In the genomic region with DNA sequence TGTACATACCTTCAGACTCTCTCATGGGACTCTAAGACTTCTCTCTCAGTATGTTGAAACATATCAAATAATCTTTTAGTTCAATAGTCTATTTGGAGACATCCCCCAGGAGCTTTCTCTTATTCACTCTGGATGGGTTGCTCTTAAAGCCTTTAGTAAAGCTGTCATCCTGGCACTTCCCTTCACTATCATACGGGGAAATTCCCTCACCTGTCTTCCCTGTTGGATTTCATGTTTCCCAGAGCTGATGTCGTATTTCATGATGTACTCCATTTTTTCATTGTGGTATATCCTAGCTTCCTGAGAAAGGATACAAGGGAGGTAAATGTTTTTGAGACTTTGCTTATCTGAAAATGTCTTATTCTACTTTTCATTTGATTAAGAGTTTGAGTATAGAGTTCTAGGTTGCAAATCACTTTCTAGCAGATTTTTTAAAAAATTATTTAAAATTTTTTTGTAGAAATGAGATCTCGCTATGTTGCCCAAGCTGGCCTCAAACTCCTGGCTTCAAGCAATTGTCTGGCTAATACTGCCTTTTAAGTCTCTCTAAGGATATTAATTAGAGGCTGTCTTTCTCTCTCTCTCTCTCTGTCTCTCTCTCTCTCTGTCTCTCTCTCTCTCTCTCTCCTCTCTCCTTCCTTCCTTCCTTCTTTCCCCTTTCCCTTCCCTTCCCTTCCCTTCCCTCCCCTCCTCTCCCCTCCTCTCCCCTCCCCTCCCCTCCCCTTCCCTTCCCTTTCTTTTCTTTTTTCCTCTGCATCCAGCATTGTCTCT, we compare ENCODE assay signal across 16 cellular contexts. TPM values are rescaled to one million over a fixed set of nuclear protein-coding genes. Genes with fewer than 3 reads are reported as not detected.
DNase-seq lines count a peak whose midpoint lies in the region; ATAC-seq and TF ChIP-seq lines count a peak whose summit lies in the region.
"Had no signal": no experiment of that assay in that cellular context is flagged by ENCODE, and none has a peak within 500 bp of the region (broad histone marks: within the 10 kb centered on the region; RNA-seq: fewer than 3 reads in every experiment).

No MANE protein-coding gene starts in this region.

- no peak overlapping the region for H3K4me3 ChIP-seq in Panc1 (ENCODE audit: low read depth in 2 of 2, low read length in 2 of 2)
- H3K4me3 ChIP-seq in mammary epithelial cell (replicated peaks in 1 of 3; ENCODE audit: insufficient read depth in 1 of 3, low read depth in 2 of 3, low read length in 3 of 3) = no peak overlapping the region
- H3K4me3 ChIP-seq in trophoblast cell (ENCODE audit: low read depth, low read length) = no peak overlapping the region
- H3K4me3 ChIP-seq in WERI-Rb-1 (ENCODE audit: low read depth, low read length) = no peak overlapping the region

- no peak overlapping the region for H3K18ac ChIP-seq in trophoblast cell (ENCODE audit: low read length)

- no peak for DNase-seq in activated CD4-positive, alpha-beta T cell treated with anti-CD3 and anti-CD28 coated beads, Interleukin-2, amount 10 ng/mL, durations not matched to agents 7 days and 5 days
- DNase-seq in activated CD4-positive, alpha-beta T cell treated with anti-CD3 and anti-CD28 coated beads for 1 hour = no peak
- no peak for DNase-seq in Panc1 (ENCODE audit: low read depth, low spot score)
- DNase-seq in mammary epithelial cell = peak; percentile 76
- DNase-seq in trophoblast cell = no peak
- DNase-seq in NCI-H2196 (lab: John Stamatoyannopoulos, UW; ENCODE audit: unreplicated experiment) = no peak
- no peak for DNase-seq in NCI-H2171 treated with DMSO at 0.1 percent for 48 hours (lab: John Stamatoyannopoulos, UW)
- no peak for DNase-seq in WERI-Rb-1
- DNase-seq: ACHN; COR-L47; effector CD4-positive, alpha-beta T cell; NCI-H1092; NCI-H446 treated with DMSO at 0.1 percent for 48 hours; nephron progenitor cell; SK-N-SH had no signal

- H3K4me1 Mint-ChIP-seq in activated CD4-positive, alpha-beta T cell treated with anti-CD3 and anti-CD28 coated beads, Interleukin-2, amount 10 ng/mL, durations not matched to agents 7 days and 5 days = peaks cover 82% of the 10 kb centered on the region

- TF ChIP-seq CTCF in Panc1 (IDR thresholded peaks at IDR 0.05) (no peak), mammary epithelial cell (conservative IDR thresholded peaks at IDR 0.05 in 1 of 2, IDR thresholded peaks at IDR 0.05 in 1 of 2; ENCODE audit: extremely low read depth in 1 of 2, insufficient read depth in 1 of 2, low read depth in 1 of 2, low read length in 2 of 2) (no peak), WERI-Rb-1 (IDR thresholded peaks at IDR 0.05; ENCODE audit: low read depth, low read length) (no peak)

- POLR2A ChIA-PET in activated CD4-positive, alpha-beta T cell treated with anti-CD3 and anti-CD28 coated beads, Interleukin-2, amount 10 ng/mL, durations not matched to agents 7 days and 5 days (lab: Charles Lee) = interaction anchor here (0.6 to 1.5 kb wide), 2 partner anchors 11 to 18 kb away, joined by 3 read pairs; no protein-coding TSS in a partner anchor
- POLR2A ChIA-PET in Panc1 (lab: Charles Lee) = interaction anchor here (0.6 to 0.7 kb wide), 3 partner anchors 71 to 268 kb away, joined by 9 to 12 read pairs (median 9); no protein-coding TSS in a partner anchor

- no peak overlapping the region for H2BK5ac ChIP-seq in trophoblast cell (ENCODE audit: low read depth, low read length, poor library complexity)

- H3K4me1 ChIP-seq in Panc1 (ENCODE audit: control insufficient read depth, insufficient read depth, low read length) = peaks cover 91% of the 10 kb centered on the region
- H3K4me1 ChIP-seq in mammary epithelial cell (ENCODE audit: insufficient read depth, low read length) = peaks cover 71% of the 10 kb centered on the region
- H3K4me1 ChIP-seq in trophoblast cell (ENCODE audit: control insufficient read depth in 1 of 2, insufficient read depth in 2 of 2, low read length in 2 of 2) = peaks cover 24 to 31% of the 10 kb centered on the region in 2 experiments

- H3K27ac ChIP-seq in Panc1 (ENCODE audit: low read length) (peak overlapping the region; percentile 97), mammary epithelial cell (ENCODE audit: insufficient read depth, low read depth, low read length) (peak overlapping the region; percentile 93), trophoblast cell (ENCODE audit: low read depth, low read length) (no peak overlapping the region), WERI-Rb-1 (no peak overlapping the region)

- H4K91ac ChIP-seq in trophoblast cell (ENCODE audit: low read depth, low read length) = no peak overlapping the region

- H3K14ac ChIP-seq in trophoblast cell (ENCODE audit: low read length) = no peak overlapping the region

- peaks cover 24% of the 10 kb centered on the region for H3K79me1 ChIP-seq in trophoblast cell (ENCODE audit: low read length)

- no peaks in the 10 kb centered on the region for H3K27me3 Mint-ChIP-seq in activated CD4-positive, alpha-beta T cell treated with anti-CD3 and anti-CD28 coated beads, Interleukin-2, amount 10 ng/mL, durations not matched to agents 7 days and 5 days
- H3K27me3 Mint-ChIP-seq: IgD-negative memory B cell had no signal

- H4K12ac ChIP-seq in trophoblast cell (ENCODE audit: low read depth, low read length) = no peak overlapping the region

- no peak overlapping the region for H2AK5ac ChIP-seq in trophoblast cell (ENCODE audit: low read length)

- no peaks in the 10 kb centered on the region for H4K20me1 ChIP-seq in mammary epithelial cell (ENCODE audit: insufficient read depth, low read length)

- ATAC-seq in Panc1 = no peak

- dilution Hi-C loops in mammary epithelial cell (cut with HindIII; ENCODE audit: low sequenced_read_pairs) = no loop called here

- WGBS in mammary epithelial cell (ENCODE audit: low coverage, missing lambda C conversion rate) = 63% methylated on average over 3 of the region's 3 CpGs
- WGBS in trophoblast cell (ENCODE audit: extremely low coverage, insufficient coverage, insufficient read length) = no CpG with 5 or more reads among the region's 3 CpGs

- peak overlapping the region; percentile 67 for H3K27ac Mint-ChIP-seq in activated CD4-positive, alpha-beta T cell treated with anti-CD3 and anti-CD28 coated beads, Interleukin-2, amount 10 ng/mL, durations not matched to agents 7 days and 5 days

- H4K8ac ChIP-seq in trophoblast cell (ENCODE audit: low read depth, low read length) = no peak overlapping the region

- no peak overlapping the region for H2BK120ac ChIP-seq in trophoblast cell (ENCODE audit: insufficient read depth, low read length, poor library complexity)

- H3K36me3 Mint-ChIP-seq in activated CD4-positive, alpha-beta T cell treated with anti-CD3 and anti-CD28 coated beads, Interleukin-2, amount 10 ng/mL, durations not matched to agents 7 days and 5 days (ENCODE audit: low read depth) = peaks cover 2% of the 10 kb centered on the region
- H3K36me3 Mint-ChIP-seq: IgD-negative memory B cell had no signal

- peak overlapping the region; percentile 75 for H3K4ac ChIP-seq in trophoblast cell (ENCODE audit: low read depth, low read length)

- H3K4me2 ChIP-seq in mammary epithelial cell (ENCODE audit: insufficient read depth, low read depth, low read length) (no peak overlapping the region), trophoblast cell (ENCODE audit: low read length) (no peak overlapping the region)
- H3K4me2 ChIP-seq: SK-N-SH had no signal

- H3K79me2 ChIP-seq in mammary epithelial cell (ENCODE audit: insufficient read depth, low read length) (peaks cover 85% of the 10 kb centered on the region), trophoblast cell (ENCODE audit: control insufficient read depth, insufficient read depth, low read length, poor library complexity) (peaks cover 19% of the 10 kb centered on the region)

- no peak overlapping the region for H3K4me3 Mint-ChIP-seq in activated CD4-positive, alpha-beta T cell treated with anti-CD3 and anti-CD28 coated beads, Interleukin-2, amount 10 ng/mL, durations not matched to agents 7 days and 5 days
- H3K4me3 Mint-ChIP-seq: IgD-negative memory B cell, nephron progenitor cell had no signal

- no peak overlapping the region for H2BK12ac ChIP-seq in trophoblast cell (ENCODE audit: low read length)

- H3K9me3 ChIP-seq in Panc1 (ENCODE audit: control insufficient read depth, insufficient read depth, low read depth, low read length) = no peaks in the 10 kb centered on the region; the same call in 1 of the 2 replicates
- no peaks in the 10 kb centered on the region for H3K9me3 ChIP-seq in mammary epithelial cell (replicated peaks; ENCODE audit: insufficient read depth, low read length)
- H3K9me3 ChIP-seq in trophoblast cell (ENCODE audit: insufficient read depth, low read depth, low read length) = no peaks in the 10 kb centered on the region
- H3K9me3 ChIP-seq in WERI-Rb-1 (ENCODE audit: severe bottlenecking) = no peaks in the 10 kb centered on the region
- H3K9me3 ChIP-seq: SK-N-SH had no signal

- CTCF ChIA-PET in activated CD4-positive, alpha-beta T cell treated with anti-CD3 and anti-CD28 coated beads, Interleukin-2, amount 10 ng/mL, durations not matched to agents 7 days and 5 days (lab: Charles Lee) = interaction anchor here (2.1 to 3.0 kb wide), 2 partner anchors 10 to 56 kb away, joined by 4 to 9 read pairs; no protein-coding TSS in a partner anchor
- CTCF ChIA-PET in Panc1 (lab: Charles Lee) = interaction anchor here (1.4 kb wide), 1 partner anchor 10 kb away, joined by 3 read pairs; no protein-coding TSS in a partner anchor
- CTCF ChIA-PET in mammary epithelial cell (lab: Charles Lee; ENCODE audit: low non-redundant PET) = interaction anchor here (0.6 kb wide), 1 partner anchor 85 kb away, joined by 4 read pairs; no protein-coding TSS in a partner anchor

- H3K9me3 Mint-ChIP-seq in activated CD4-positive, alpha-beta T cell treated with anti-CD3 and anti-CD28 coated beads, Interleukin-2, amount 10 ng/mL, durations not matched to agents 7 days and 5 days = no peaks in the 10 kb centered on the region
- H3K9me3 Mint-ChIP-seq: IgD-negative memory B cell had no signal

- no peak overlapping the region for H3K23ac ChIP-seq in trophoblast cell (ENCODE audit: low read length)

- H2AFZ ChIP-seq in mammary epithelial cell (ENCODE audit: low read depth, low read length) (no peak overlapping the region), trophoblast cell (ENCODE audit: insufficient read depth, low read length, poor library complexity) (no peak overlapping the region)

- in situ Hi-C loops in Panc1 (cut with HindIII; ENCODE audit: low pct_unique_long_range_greater_than_20kb, low sequenced_read_pairs) (no loop called here), mammary epithelial cell (cut with MboI; ENCODE audit: low sequenced_read_pairs in 2 of 2) (loop anchor here in 1 of 2 donors (10.0 kb wide), 1 partner anchor 53 kb away; no protein-coding TSS in a partner anchor)

- BruUV-seq in Panc1 (replicated peaks; lab: Mats Ljungman, UMichigan) = no TSS peak
- BruUV-seq in mammary epithelial cell (replicated peaks; lab: Mats Ljungman, UMichigan) = no TSS peak

- H3K27me3 ChIP-seq in Panc1 (ENCODE audit: control insufficient read depth, insufficient read depth, low read length) (no peaks in the 10 kb centered on the region), mammary epithelial cell (ENCODE audit: insufficient read depth, low read length) (no peaks in the 10 kb centered on the region), trophoblast cell (ENCODE audit: insufficient read depth, low read length) (no peaks in the 10 kb centered on the region), WERI-Rb-1 (ENCODE audit: insufficient read depth, low read depth, severe bottlenecking) (no peaks in the 10 kb centered on the region)

- no peak overlapping the region for H3K9ac ChIP-seq in mammary epithelial cell (ENCODE audit: insufficient read depth, low read length)
- H3K9ac ChIP-seq in trophoblast cell (ENCODE audit: low read length) = no peak overlapping the region
- H3K9ac ChIP-seq: SK-N-SH had no signal

- H3K36me3 ChIP-seq in Panc1 (ENCODE audit: control insufficient read depth, insufficient read depth, low read length) (no peaks in the 10 kb centered on the region), mammary epithelial cell (ENCODE audit: insufficient read depth, low read length) (no peaks in the 10 kb centered on the region), trophoblast cell (ENCODE audit: control insufficient read depth in 1 of 2, insufficient read depth in 2 of 2, low read length in 2 of 2) (no peaks in the 10 kb centered on the region), WERI-Rb-1 (peaks cover 15% of the 10 kb centered on the region)

- intact Hi-C loops in Panc1 (cut with micrococcal nuclease; ENCODE audit: unreplicated experiment) (no loop called here), mammary epithelial cell (cut with micrococcal nuclease) (no loop called here)

RNA-seq across cellular contexts. Expression of gene MACF1, which starts 17.0 kb away (rescaled TPM):
- total RNA-seq in activated CD4-positive, alpha-beta T cell treated with anti-CD3 and anti-CD28 coated beads, Interleukin-2, amount 10 ng/mL, durations not matched to agents 7 days and 5 days = 100 to 1,000 TPM; 375 to 395 TPM
- 413 TPM for total RNA-seq in Panc1 (2021; ENCODE audit: unreplicated experiment)
- 162 TPM for polyA plus RNA-seq in Panc1 (2012; ENCODE audit: insufficient read length)
- total RNA-seq in mammary epithelial cell = 100 to 1,000 TPM; 304 to 440 TPM
- 46.4 TPM for polyA plus RNA-seq in mammary epithelial cell
- 258 TPM for polyA minus RNA-seq in mammary epithelial cell
- polyA plus RNA-seq in trophoblast cell (2013) = 51.7 and 53.8 TPM in 2 replicates

Comparison
In these comparisons a context has a peak if more than half of its experiments do, and no peak if none do; other contexts are left out.
1. H3K27ac ChIP-seq: peak in Panc1 (single experiment) and mammary epithelial cell (single experiment); none in trophoblast cell (single experiment) and WERI-Rb-1 (single experiment).